ENCODE assay signal across 16 cellular contexts in genomic region chr10:98357208-98357836, GRCh38. TPM values are rescaled to one million over a fixed set of nuclear protein-coding genes. Genes with fewer than 3 reads are reported as not detected.
DNase-seq lines count a peak whose midpoint lies in the region; ATAC-seq and TF ChIP-seq lines count a peak whose summit lies in the region.
"Had no signal": no experiment of that assay in that cellular context is flagged by ENCODE, and none has a peak within 500 bp of the region (broad histone marks: within the 10 kb centered on the region; RNA-seq: fewer than 3 reads in every experiment).

No MANE protein-coding gene starts in this region.

- DNase-seq in EL, result peak; percentile 57
- peak; percentile 65 to 86 for DNase-seq in NCI-H187 (lab: John Stamatoyannopoulos, UW)
- peak; percentile 37 for DNase-seq in astrocyte of the cerebellum (ENCODE audit: low read depth)
- no peak for DNase-seq in NCI-H2029 treated with DMSO at 0.1 percent for 48 hours (lab: John Stamatoyannopoulos, UW)
- DNase-seq: activated CD4-positive, alpha-beta memory T cell treated with anti-CD3 and anti-CD28 coated beads for 36 hours; heart right ventricle; Karpas-422; NCI-H226; PC-3; spleen; stimulated activated naive CD8-positive, alpha-beta T cell treated with anti-CD3 and anti-CD28 coated beads, Interleukin-15, Interleukin-2, amounts not matched to agents 100 U/mL and 50 U/mL, for 24 hours had no signal

- no peaks in the 10 kb centered on the region for H3K9me2 ChIP-seq in neural cell (ENCODE audit: insufficient read depth, low read length)

- no peak overlapping the region for H2AFZ ChIP-seq in neural cell (ENCODE audit: low read depth, low read length)

- no peak overlapping the region for H3K4me2 ChIP-seq in neural cell (ENCODE audit: low read length)

- no peak overlapping the region for H3K4me3 ChIP-seq in astrocyte of the cerebellum (ENCODE audit: low read depth, low read length)
- no peak overlapping the region for H3K4me3 ChIP-seq in neural cell (ENCODE audit: low read length)
- H3K4me3 ChIP-seq: heart right ventricle, spleen had no signal

- no peak for TF ChIP-seq RAD21 in neural cell (conservative IDR thresholded peaks at IDR 0.05)

- H3K9ac ChIP-seq in neural cell (ENCODE audit: low read length), result no peak overlapping the region

- no peaks in the 10 kb centered on the region for H4K20me1 ChIP-seq in neural cell (ENCODE audit: insufficient read depth)

- no peak for TF ChIP-seq CTCF in astrocyte of the cerebellum (IDR thresholded peaks at IDR 0.05; ENCODE audit: low read depth, low read length, missing control alignments)
- TF ChIP-seq CTCF in neural cell (IDR thresholded peaks at IDR 0.05; ENCODE audit: poor library complexity, severe bottlenecking), result no peak

- H3F3A ChIP-seq in neural cell (ENCODE audit: insufficient read depth, low read length, poor library complexity, severe bottlenecking), result no peaks in the 10 kb centered on the region

- H3K27me3 ChIP-seq in neural cell (ENCODE audit: insufficient read depth, low read depth, low read length), result no peaks in the 10 kb centered on the region

- H3K27ac ChIP-seq in neural cell (ENCODE audit: low read length), result no peak overlapping the region
- H3K27ac ChIP-seq: heart right ventricle, HL-60, spleen had no signal

- H3K36me3 ChIP-seq in neural cell (ENCODE audit: insufficient read depth, low read length), result no peaks in the 10 kb centered on the region
- H3K36me3 ChIP-seq: heart right ventricle, spleen had no signal

- in situ Hi-C loops in astrocyte of the cerebellum (cut with HindIII; ENCODE audit: low sequenced_read_pairs), result no loop called here

- ATAC-seq in GM18870 (IDR thresholded peaks at IDR 0.05; ENCODE audit: unreplicated experiment) (no peak), GM21360 (IDR thresholded peaks at IDR 0.05; ENCODE audit: unreplicated experiment) (no peak), GM21529 (IDR thresholded peaks at IDR 0.05; ENCODE audit: unreplicated experiment) (no peak)
- ATAC-seq: heart right ventricle; PC-3; stimulated activated naive CD8-positive, alpha-beta T cell treated with anti-CD3 and anti-CD28 coated beads, Interleukin-15, Interleukin-2, amounts not matched to agents 100 U/mL and 50 U/mL, for 24 hours had no signal

- no peaks in the 10 kb centered on the region for H3K9me3 ChIP-seq in neural cell (ENCODE audit: low read length)
- H3K9me3 ChIP-seq: heart right ventricle, spleen had no signal

- no peaks in the 10 kb centered on the region for H3K79me2 ChIP-seq in neural cell (replicated peaks; ENCODE audit: insufficient read depth, low read length)

- TF ChIP-seq EP300 in neural cell (conservative IDR thresholded peaks at IDR 0.05; ENCODE audit: poor library complexity, severe bottlenecking), result no peak

TF ChIP-seq in neural cell, 6 proteins besides CTCF, POLR2A, EP300 and RAD21:
- TF ChIP-seq TAF1 (IDR thresholded peaks at IDR 0.05; ENCODE audit: low read depth) (no peak), POLR2AphosphoS5 (IDR thresholded peaks at IDR 0.05) (peak; percentile 9)

RNA-seq across cellular contexts. Expression of gene PYROXD2, which starts 57.7 kb away (rescaled TPM):
- polyA plus RNA-seq in neural cell, result 0.11 and 0.80 TPM in 2 replicates
- 0.93 TPM in 1 of 2 replicates, not detected in the other for polyA minus RNA-seq in neural cell
